In genomic region chr7:128861957-128862570, GRCh38 we compare ENCODE assay signal across 1 cellular context.
A peak's percentile ranks its signal among the peaks of the same experiment; 100 is the strongest.
TF ChIP-seq lines count a peak whose summit lies in the region.

No MANE protein-coding gene starts in this region.

TF ChIP-seq in GM12878, 131 proteins besides CTCF, POLR2A, EP300 and RAD21:
- peak; percentile 22; the same call in 1 of the 2 replicates for TF ChIP-seq RAD51 (IDR thresholded peaks at IDR 0.05)
- TF ChIP-seq JUND (IDR thresholded peaks at IDR 0.05; ENCODE audit: low read depth, low read length) = no peak
